ENCODE assay signal across 10 cellular contexts in genomic region chr11:43735931-43736330, GRCh38. TPM values are rescaled to one million over a fixed set of nuclear protein-coding genes. Genes with fewer than 3 reads are reported as not detected.
DNase-seq lines count a peak whose midpoint lies in the region; ATAC-seq and TF ChIP-seq lines count a peak whose summit lies in the region.
"Had no signal": no experiment of that assay in that cellular context is flagged by ENCODE, and none has a peak within 500 bp of the region (broad histone marks: within the 10 kb centered on the region; RNA-seq: fewer than 3 reads in every experiment).

No MANE protein-coding gene starts in this region.

- no peaks in the 10 kb centered on the region; a peak in 1 of 5 replicates for H3K9me3 Mint-ChIP-seq in H9

- H4K91ac ChIP-seq in H9 (ENCODE audit: insufficient read length, low read depth, low read length), result no peak overlapping the region

- peak; percentile 24 for DNase-seq in AG04449 (ENCODE audit: low read depth, low spot score)
- no peak for DNase-seq in H9
- DNase-seq in ascending aorta (ENCODE audit: low spot score in 2 of 2), result no peak
- peak; percentile 35 for DNase-seq in kidney tubule cell (ENCODE audit: low spot score)
- DNase-seq in WERI-Rb-1, result no peak
- no peak for DNase-seq in NCI-H1092 (lab: John Stamatoyannopoulos, UW)
- DNase-seq: CD8-positive, alpha-beta memory T cell; naive thymus-derived CD8-positive, alpha-beta T cell had no signal

- peak; percentile 5 for TF ChIP-seq CTCF in AG04449 (IDR thresholded peaks at IDR 0.05; ENCODE audit: insufficient read depth, low read length, missing control alignments)
- TF ChIP-seq CTCF in H9 (conservative IDR thresholded peaks at IDR 0.05), result no peak
- peak in 2 of 3 experiments; percentile 32 to 43 for TF ChIP-seq CTCF in ascending aorta (IDR thresholded peaks at IDR 0.05)
- TF ChIP-seq CTCF in WERI-Rb-1 (IDR thresholded peaks at IDR 0.05; ENCODE audit: low read depth, low read length), result no peak

- intact Hi-C loops in ascending aorta (cut with DNase I), result loop anchor here (2.0 to 5.0 kb wide), 2 partner anchors 13 to 94 kb away; no protein-coding TSS in a partner anchor

- H4K5ac ChIP-seq in H9 (ENCODE audit: insufficient read length, low read depth, low read length), result no peak overlapping the region

- H3K27me3 ChIP-seq in H9 (ENCODE audit: insufficient read depth, low read length) (no peaks in the 10 kb centered on the region), ascending aorta (no peaks in the 10 kb centered on the region), WERI-Rb-1 (ENCODE audit: insufficient read depth, low read depth, severe bottlenecking) (no peaks in the 10 kb centered on the region)

- H3K36me3 ChIP-seq in ascending aorta, result no peaks in the 10 kb centered on the region
- H3K36me3 ChIP-seq in WERI-Rb-1, result no peaks in the 10 kb centered on the region

- peaks cover 12 to 20% (median 14%) of the 10 kb centered on the region in 3 experiments; a peak in 6 of 7 replicates for H3K36me3 Mint-ChIP-seq in H9 (ENCODE audit: insufficient read depth in 1 of 3, low read depth in 3 of 3)

- no peak overlapping the region for H3K18ac ChIP-seq in H9 (ENCODE audit: insufficient read length, low read depth, low read length)

- H3K23me2 ChIP-seq in H9 (ENCODE audit: insufficient read length, low read depth, low read length, poor library complexity, severe bottlenecking), result no peaks in the 10 kb centered on the region

- H3K4me3 ChIP-seq in AG04449 (ENCODE audit: low read depth, low read length) (no peak overlapping the region), ascending aorta (peak overlapping the region; percentile 24 to 42), WERI-Rb-1 (ENCODE audit: low read depth, low read length) (no peak overlapping the region)

- no peak overlapping the region for H3K4ac ChIP-seq in H9 (ENCODE audit: low read depth, low read length)

- H3K4me2 ChIP-seq in H9 (ENCODE audit: insufficient read depth, insufficient read length, low read length), result no peak overlapping the region

- peak overlapping the region in 1 of 2 experiments; percentile 45; a peak in 2 of 5 replicates for H3K4me3 Mint-ChIP-seq in H9
- H3K4me3 Mint-ChIP-seq: CD8-positive, alpha-beta memory T cell; naive thymus-derived CD8-positive, alpha-beta T cell had no signal

- H2BK20ac ChIP-seq in H9 (ENCODE audit: low read depth, low read length, poor library complexity, severe bottlenecking), result no peak overlapping the region

- H3K23ac ChIP-seq in H9 (ENCODE audit: insufficient read length, low read depth, low read length), result no peak overlapping the region

- no peak overlapping the region for H2BK120ac ChIP-seq in H9 (ENCODE audit: low read depth, low read length, poor library complexity, severe bottlenecking)

- H3K9me3 ChIP-seq in H9 (ENCODE audit: control insufficient read depth, low read depth, low read length), result no peaks in the 10 kb centered on the region
- no peaks in the 10 kb centered on the region for H3K9me3 ChIP-seq in ascending aorta
- no peaks in the 10 kb centered on the region for H3K9me3 ChIP-seq in WERI-Rb-1 (ENCODE audit: severe bottlenecking)

- peak overlapping the region; percentile 45 to 85 (median 80); a peak in 6 of 7 replicates for H3K27ac Mint-ChIP-seq in H9

- H3K4me1 ChIP-seq in H9 (ENCODE audit: insufficient read depth, low read length) (peaks cover 9% of the 10 kb centered on the region; the same call in 1 of the 2 replicates), ascending aorta (peaks cover 16 to 35% of the 10 kb centered on the region in 2 donors)

- no peak overlapping the region for H3T11ph ChIP-seq in H9 (ENCODE audit: low read length)

- ATAC-seq in HG02623 (IDR thresholded peaks at IDR 0.05; ENCODE audit: unreplicated experiment), result no peak
- no peak for ATAC-seq in HG03025 (IDR thresholded peaks at IDR 0.05; ENCODE audit: low FRiP score, unreplicated experiment)
- ATAC-seq: naive thymus-derived CD8-positive, alpha-beta T cell had no signal

- no peak overlapping the region for H3K56ac ChIP-seq in H9 (ENCODE audit: insufficient read length, low read depth, low read length)

- no peak overlapping the region for H3K9ac ChIP-seq in H9 (ENCODE audit: extremely low read depth, insufficient read length, low read length)

- no peak overlapping the region for H2BK15ac ChIP-seq in H9 (ENCODE audit: low read depth, low read length)

- H3K27me3 Mint-ChIP-seq in H9 (ENCODE audit: low read depth), result no peaks in the 10 kb centered on the region
- H3K27me3 Mint-ChIP-seq: naive thymus-derived CD8-positive, alpha-beta T cell had no signal

- no peak overlapping the region for H3K14ac ChIP-seq in H9 (ENCODE audit: insufficient read depth, low read length)

- CTCF ChIA-PET in AG04449 (lab: Yijun Ruan, JAX), result interaction anchor here (1.2 kb wide), 1 partner anchor 169 kb away, joined by 4 read pairs; no protein-coding TSS in a partner anchor

- peaks cover 13% of the 10 kb centered on the region for H3K79me1 ChIP-seq in H9 (ENCODE audit: insufficient read depth, low read depth, low read length, poor library complexity, severe bottlenecking)

- H3K79me2 ChIP-seq in H9 (ENCODE audit: insufficient read depth, low read length), result peaks cover 33% of the 10 kb centered on the region; the same call in 1 of the 2 replicates

- POLR2A ChIA-PET in AG04449 (lab: Yijun Ruan, JAX), result no interaction called here

- peaks cover 44 to 47% of the 10 kb centered on the region in 2 experiments for H3K4me1 Mint-ChIP-seq in H9

- H2AFZ ChIP-seq in H9 (ENCODE audit: low read length), result no peak overlapping the region

- H2BK12ac ChIP-seq in H9 (ENCODE audit: insufficient read length, low read depth, low read length), result no peak overlapping the region

- H2BK5ac ChIP-seq in H9 (ENCODE audit: insufficient read length, low read length), result no peak overlapping the region

- no peaks in the 10 kb centered on the region for H4K20me1 ChIP-seq in H9 (ENCODE audit: control insufficient read depth, insufficient read depth, insufficient read length)

- no peak overlapping the region for H4K8ac ChIP-seq in H9 (replicated peaks; ENCODE audit: insufficient read length, low read depth, low read length)

- no CpG with 5 or more reads among the region's 5 CpGs for WGBS in H9 (ENCODE audit: extremely low coverage, insufficient read length, low lambda C conversion rate)

- no peak overlapping the region for H3K27ac ChIP-seq in H9 (ENCODE audit: insufficient read length, low read depth, low read length)
- peak overlapping the region; percentile 68 to 79 for H3K27ac ChIP-seq in ascending aorta
- H3K27ac ChIP-seq in WERI-Rb-1, result no peak overlapping the region

- H2AK5ac ChIP-seq in H9 (ENCODE audit: insufficient read length, low read length), result no peak overlapping the region

RNA-seq across cellular contexts. Expression of gene HSD17B12, which starts 55.4 kb away (rescaled TPM):
- total RNA-seq in H9 (2021) (107 and 111 TPM in 2 replicates), ascending aorta (48.2 TPM)

Comparison
In these comparisons a context has a peak if more than half of its experiments do, and no peak if none do; other contexts are left out.
1. DNase-seq: peak in AG04449 (single experiment) and kidney tubule cell (single experiment); none in H9 (single experiment), ascending aorta (0 of 2), WERI-Rb-1 (single experiment) and NCI-H1092 (single experiment).
2. H3K4me3 ChIP-seq: peak in ascending aorta (2 of 2); none in AG04449 (single experiment) and WERI-Rb-1 (single experiment).
3. CTCF ChIP-seq: peak in AG04449 (single experiment) and ascending aorta (2 of 3); none in H9 (single experiment) and WERI-Rb-1 (single experiment).
4. H3K27ac ChIP-seq: peak in ascending aorta (2 of 2); none in H9 (single experiment) and WERI-Rb-1 (single experiment).